In the genomic region with DNA sequence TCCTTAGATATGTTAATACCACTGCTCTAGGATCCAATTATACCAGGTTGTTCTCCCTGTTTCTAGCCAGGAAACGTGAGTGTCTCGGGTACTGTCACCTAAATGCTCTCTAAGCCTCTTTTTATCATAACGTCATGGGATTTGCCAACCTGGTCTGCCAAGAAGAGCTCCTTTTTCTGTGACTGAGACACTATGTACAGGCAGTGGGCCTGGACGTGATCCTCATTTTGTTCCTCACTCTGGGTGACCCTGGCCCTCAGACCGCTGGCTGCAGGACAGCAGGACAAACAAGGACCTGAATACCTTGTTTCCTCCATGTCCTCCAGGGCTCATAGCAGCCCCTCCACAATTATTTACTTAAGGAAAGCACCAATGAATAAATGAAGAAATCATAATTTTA, we compare ENCODE assay signal across 14 cellular contexts.
A peak's percentile ranks its signal among the peaks of the same experiment; 100 is the strongest.
DNase-seq lines count a peak whose midpoint lies in the region; ATAC-seq, FAIRE-seq and TF ChIP-seq lines count a peak whose summit lies in the region.
"Had no signal": no experiment of that assay in that cellular context is flagged by ENCODE, and none has a peak within 500 bp of the region (broad histone marks: within the 10 kb centered on the region; RNA-seq: fewer than 3 reads in every experiment).

No MANE protein-coding gene starts in this region.

- ATAC-seq in HepG2: no peak
- ATAC-seq: GM23338 had no signal

- H3K27ac ChIP-seq in liver (ENCODE audit: low read depth in 1 of 2, low read length in 2 of 2): no peak overlapping the region
- H3K27ac ChIP-seq in HepG2 (ENCODE audit: extremely low read length, insufficient read depth, low read length): no peak overlapping the region
- peak overlapping the region; percentile 59 to 64 for H3K27ac ChIP-seq in right atrium auricular region
- H3K27ac ChIP-seq: BLaER1 treated with 17β-estradiol and CSF1 and Interleukin-3, amounts not matched to agents 10 nM and 100 nM had no signal

- no TSS peak for BruUV-seq in HepG2 (replicated peaks; lab: Mats Ljungman, UMichigan)

- H3K4me1 ChIP-seq in liver (ENCODE audit: control insufficient read depth in 4 of 4, insufficient read depth in 4 of 4, low read length in 3 of 4): peaks cover 6 to 16% (median 13%) of the 10 kb centered on the region in 4 donors
- H3K4me1 ChIP-seq in HepG2 (ENCODE audit: insufficient read depth, low read length): peaks cover 17% of the 10 kb centered on the region
- H3K4me1 ChIP-seq in right atrium auricular region: peaks cover 0 to 14% of the 10 kb centered on the region in 2 donors

- 82% methylated on average over 5 of the region's 5 CpGs for WGBS in liver
- WGBS in HepG2 (ENCODE audit: low lambda C conversion rate): 92% methylated on average over 5 of the region's 5 CpGs

- no peak for DNase-seq in HepG2 (ENCODE audit: low spot score)
- no peak for DNase-seq in right atrium auricular region (ENCODE audit: low spot score)
- no peak for DNase-seq in nephron progenitor cell
- no peak for DNase-seq in activated CD4-positive, alpha-beta T cell treated with anti-CD3 and anti-CD28 coated beads, Interleukin-2, amount 50 U/mL, for 4 hours
- no peak for DNase-seq in T1000 (lab: John Stamatoyannopoulos, UW)
- no peak for DNase-seq in GOT3 (lab: John Stamatoyannopoulos, UW)
- DNase-seq: ACHN; CD4-positive, CD25-positive, alpha-beta regulatory T cell; DMS53; GF-D8; H9 had no signal

- CTCF ChIA-PET in HepG2 (lab: Yijun Ruan, JAX; ENCODE audit: low intra/inter-chr PET ratio, low total read pairs): no interaction called here

- H3K27ac Mint-ChIP-seq in nephron progenitor cell: peak overlapping the region; percentile 44
- H3K27ac Mint-ChIP-seq: CD4-positive, CD25-positive, alpha-beta regulatory T cell; GM23338; H9 had no signal

- no peaks in the 10 kb centered on the region for H4K20me1 ChIP-seq in HepG2 (ENCODE audit: insufficient read depth, low read length)
- H4K20me1 ChIP-seq: BLaER1 treated with 17β-estradiol and CSF1 and Interleukin-3, amounts not matched to agents 10 nM and 100 nM had no signal

- no peaks in the 10 kb centered on the region for H3K36me3 Mint-ChIP-seq in nephron progenitor cell (ENCODE audit: low read depth)
- H3K36me3 Mint-ChIP-seq: CD4-positive, CD25-positive, alpha-beta regulatory T cell had no signal

- no peaks in the 10 kb centered on the region for H3K79me2 ChIP-seq in HepG2 (ENCODE audit: insufficient read depth, low read length)

- no peaks in the 10 kb centered on the region for H3K9me3 ChIP-seq in liver (ENCODE audit: control insufficient read depth in 4 of 4, low read length in 3 of 4)
- H3K9me3 ChIP-seq in HepG2 (ENCODE audit: low read length): no peaks in the 10 kb centered on the region
- H3K9me3 ChIP-seq in right atrium auricular region: no peaks in the 10 kb centered on the region

- in situ Hi-C loops in HepG2 (cut with HindIII; ENCODE audit: extremely low pct_ligation_motif_present, low pct_unique_long_range_greater_than_20kb): no loop called here

- TF ChIP-seq POLR2A in HepG2 (IDR thresholded peaks at IDR 0.05; ENCODE audit: insufficient read depth in 1 of 2, low read depth in 2 of 2, low read length in 2 of 2): no peak

- peaks cover 41% of the 10 kb centered on the region for H3K4me1 Mint-ChIP-seq in nephron progenitor cell
- H3K4me1 Mint-ChIP-seq: CD4-positive, CD25-positive, alpha-beta regulatory T cell had no signal

- H3K27me3 ChIP-seq in liver (ENCODE audit: control insufficient read depth in 4 of 4, insufficient read depth in 4 of 4, low read length in 3 of 4) (no peaks in the 10 kb centered on the region), HepG2 (ENCODE audit: control insufficient read depth in 1 of 2, insufficient read depth in 2 of 2, low read length in 2 of 2) (no peaks in the 10 kb centered on the region), right atrium auricular region (no peaks in the 10 kb centered on the region)
- H3K27me3 ChIP-seq: BLaER1 treated with 17β-estradiol and CSF1 and Interleukin-3, amounts not matched to agents 10 nM and 100 nM had no signal

- H3K36me3 ChIP-seq in liver (ENCODE audit: control insufficient read depth in 4 of 4, insufficient read depth in 3 of 4, low read depth in 1 of 4, low read length in 3 of 4) (no peaks in the 10 kb centered on the region), HepG2 (replicated peaks in 1 of 2; ENCODE audit: control insufficient read depth in 1 of 2, insufficient read depth in 2 of 2, low read length in 2 of 2) (no peaks in the 10 kb centered on the region), right atrium auricular region (no peaks in the 10 kb centered on the region)

- no peak for FAIRE-seq in HepG2 (lab: Jason Lieb, UNC)

- H3K9ac ChIP-seq in liver (ENCODE audit: low read depth in 1 of 2, low read length in 2 of 2) (no peak overlapping the region), HepG2 (ENCODE audit: insufficient read depth, low read depth, low read length) (no peak overlapping the region)
- H3K9ac ChIP-seq: BLaER1 treated with 17β-estradiol and CSF1 and Interleukin-3, amounts not matched to agents 10 nM and 100 nM had no signal

- intact Hi-C loops in HepG2 (cut with micrococcal nuclease; ENCODE audit: unreplicated experiment): no loop called here

- TF ChIP-seq EP300 in HepG2 (IDR thresholded peaks at IDR 0.05; ENCODE audit: low read depth in 2 of 2, low read length in 2 of 2) (no peak), HepG2 (CRISPR knock-in tag; IDR thresholded peaks at IDR 0.05; ENCODE audit: borderline replicate concordance) (no peak)

- H3K4me3 ChIP-seq in liver (ENCODE audit: low read depth in 1 of 3, low read length in 3 of 3) (no peak overlapping the region), HepG2 (replicated peaks in 1 of 3; ENCODE audit: insufficient read depth in 1 of 3, low read depth in 2 of 3, low read length in 3 of 3) (no peak overlapping the region), right atrium auricular region (no peak overlapping the region)
- H3K4me3 ChIP-seq: BLaER1 treated with 17β-estradiol and CSF1 and Interleukin-3, amounts not matched to agents 10 nM and 100 nM; GM23338 had no signal

- peaks cover 3% of the 10 kb centered on the region for H3K27me3 Mint-ChIP-seq in nephron progenitor cell (ENCODE audit: low read depth, poor library complexity)

- no peak overlapping the region for H2AFZ ChIP-seq in HepG2 (ENCODE audit: low read length)
- H2AFZ ChIP-seq: GM23338 had no signal

- no peak overlapping the region for H3K4me2 ChIP-seq in HepG2 (ENCODE audit: low read depth, low read length)
- H3K4me2 ChIP-seq: BLaER1 treated with 17β-estradiol and CSF1 and Interleukin-3, amounts not matched to agents 10 nM and 100 nM; GM23338 had no signal

- TF ChIP-seq CTCF in liver (IDR thresholded peaks at IDR 0.05; ENCODE audit: low read depth, low read length, missing input control) (no peak), HepG2 (CRISPR knock-in tag; IDR thresholded peaks at IDR 0.05) (no peak), right atrium auricular region (IDR thresholded peaks at IDR 0.05) (no peak), nephron progenitor cell (IDR thresholded peaks at IDR 0.05) (no peak)

- peak in 1 of 2 donors; percentile 12 for TF ChIP-seq RAD21 in liver (IDR thresholded peaks at IDR 0.05)
- no peak for TF ChIP-seq RAD21 in HepG2 (CRISPR knock-in tag; IDR thresholded peaks at IDR 0.05)

- H3K9me3 Mint-ChIP-seq in nephron progenitor cell: no peaks in the 10 kb centered on the region
- H3K9me3 Mint-ChIP-seq: GM23338, H9 had no signal

- POLR2A ChIA-PET in HepG2 (lab: Yijun Ruan, JAX): no interaction called here

- H3K4me3 Mint-ChIP-seq in nephron progenitor cell: no peak overlapping the region
- H3K4me3 Mint-ChIP-seq: CD4-positive, CD25-positive, alpha-beta regulatory T cell; GM23338; H9 had no signal

TF ChIP-seq in liver, 16 proteins besides CTCF, POLR2A, EP300 and RAD21 (continues in another document):
- no peak for TF ChIP-seq GABPA (IDR thresholded peaks at IDR 0.05 in 1 of 2, conservative IDR thresholded peaks at IDR 0.05 in 1 of 2)
- TF ChIP-seq TAF1 (conservative IDR thresholded peaks at IDR 0.05): no peak
- no peak for TF ChIP-seq FOXA2 (IDR thresholded peaks at IDR 0.05)
- TF ChIP-seq HNF4A (conservative IDR thresholded peaks at IDR 0.05): peak; percentile 21 to 52
- TF ChIP-seq, protein P1, sequence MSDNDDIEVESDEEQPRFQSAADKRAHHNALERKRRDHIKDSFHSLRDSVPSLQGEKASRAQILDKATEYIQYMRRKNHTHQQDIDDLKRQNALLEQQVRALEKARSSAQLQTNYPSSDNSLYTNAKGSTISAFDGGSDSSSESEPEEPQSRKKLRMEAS (IDR thresholded peaks at IDR 0.05): no peak
- TF ChIP-seq RXRA (IDR thresholded peaks at IDR 0.05): peak; percentile 13 to 58
- TF ChIP-seq YY1 (IDR thresholded peaks at IDR 0.05): no peak
- no peak for TF ChIP-seq NR2F2 (IDR thresholded peaks at IDR 0.05)
- TF ChIP-seq JUND (IDR thresholded peaks at IDR 0.05): no peak
- TF ChIP-seq ATF3 (IDR thresholded peaks at IDR 0.05): no peak

TF ChIP-seq in HepG2, 621 proteins besides CTCF, POLR2A, EP300 and RAD21:
- TF ChIP-seq MEIS2 (CRISPR knock-in tag; IDR thresholded peaks at IDR 0.05) (no peak), E2F1 (CRISPR knock-in tag; IDR thresholded peaks at IDR 0.05) (no peak), TCF7L2 (IDR thresholded peaks at IDR 0.05; ENCODE audit: low read depth, low read length) (no peak), THYN1 (CRISPR knock-in tag; IDR thresholded peaks at IDR 0.05; ENCODE audit: borderline replicate concordance, low read depth) (no peak), NPAS2 (CRISPR knock-in tag; IDR thresholded peaks at IDR 0.05; ENCODE audit: borderline replicate concordance) (no peak), ZNF451 (CRISPR knock-in tag; IDR thresholded peaks at IDR 0.05) (no peak), NFYC (CRISPR knock-in tag; IDR thresholded peaks at IDR 0.05) (no peak)

Comparison
In these comparisons a context has a peak if more than half of its experiments do, and no peak if none do; other contexts are left out.
1. H3K27ac ChIP-seq: peak in right atrium auricular region (2 of 2); none in liver (0 of 2) and HepG2 (single experiment).